ENCODE assay signal across 21 cellular contexts in genomic region chr10:131854579-131855335, GRCh38. TPM values are rescaled to one million over a fixed set of nuclear protein-coding genes. Genes with fewer than 3 reads are reported as not detected.
DNase-seq lines count a peak whose midpoint lies in the region; FAIRE-seq and TF ChIP-seq lines count a peak whose summit lies in the region.
"Had no signal": no experiment of that assay in that cellular context is flagged by ENCODE, and none has a peak within 500 bp of the region (broad histone marks: within the 10 kb centered on the region; RNA-seq: fewer than 3 reads in every experiment).

No MANE protein-coding gene starts in this region.

- H3K4me1 Mint-ChIP-seq in activated naive CD8-positive, alpha-beta T cell treated with anti-CD3 and anti-CD28 coated beads for 36 hours, result no peaks in the 10 kb centered on the region
- H3K4me1 Mint-ChIP-seq: CD14-positive monocyte had no signal

- no peaks in the 10 kb centered on the region for H3K9me2 ChIP-seq in GM23248 (ENCODE audit: insufficient read depth)

- no peak overlapping the region for H3K4me3 Mint-ChIP-seq in activated naive CD8-positive, alpha-beta T cell treated with anti-CD3 and anti-CD28 coated beads for 36 hours
- H3K4me3 Mint-ChIP-seq: CD14-positive monocyte had no signal

- intact Hi-C loops in kidney (cut with DNase I), result no loop called here
- intact Hi-C loops in sigmoid colon (cut with DNase I), result no loop called here

- no peak overlapping the region for H3K27ac Mint-ChIP-seq in activated naive CD8-positive, alpha-beta T cell treated with anti-CD3 and anti-CD28 coated beads for 36 hours
- H3K27ac Mint-ChIP-seq: CD14-positive monocyte had no signal

- H2AFZ ChIP-seq in GM23248, result no peak overlapping the region

- DNase-seq in BE2C, result peak; percentile 1
- peak; percentile 47 for DNase-seq in HuH-7 (ENCODE audit: low spot score)
- peak; percentile 54 for DNase-seq in kidney
- DNase-seq in sigmoid colon, result peak; percentile 41
- no peak for DNase-seq in NCI-H82 (lab: John Stamatoyannopoulos, UW)
- no peak for DNase-seq in effector CD4-positive, alpha-beta T cell
- DNase-seq in activated naive CD8-positive, alpha-beta T cell treated with anti-CD3 and anti-CD28 coated beads for 36 hours, result no peak
- no peak for DNase-seq in GM23248
- DNase-seq: DMS53, NCI-H1436 treated with DMSO at 0.1 percent for 48 hours, NCI-H2029 treated with DMSO at 0.1 percent for 48 hours, NCI-H2171 treated with DMSO at 0.1 percent for 48 hours, NCI-H774, Right ventricle myocardium superior had no signal

- H3K9me3 ChIP-seq in BE2C, result no peaks in the 10 kb centered on the region
- H3K9me3 ChIP-seq in kidney (ENCODE audit: control insufficient read depth in 1 of 2, low read length in 2 of 2), result no peaks in the 10 kb centered on the region
- H3K9me3 ChIP-seq in sigmoid colon, result no peaks in the 10 kb centered on the region
- no peaks in the 10 kb centered on the region for H3K9me3 ChIP-seq in GM23248 (ENCODE audit: low read depth)
- H3K9me3 ChIP-seq: A549, Caco-2 had no signal

- no peak for FAIRE-seq in kidney (lab: Jason Lieb, UNC)
- FAIRE-seq: A549, RCC 7860 had no signal

- H3K4me2 ChIP-seq in GM23248 (ENCODE audit: unreplicated experiment), result no peak overlapping the region
- H3K4me2 ChIP-seq: A549, KMS-11 had no signal

- H3K27me3 Mint-ChIP-seq in activated naive CD8-positive, alpha-beta T cell treated with anti-CD3 and anti-CD28 coated beads for 36 hours, result no peaks in the 10 kb centered on the region

- no peaks in the 10 kb centered on the region for H4K20me1 ChIP-seq in GM23248 (ENCODE audit: insufficient read depth)

- TF ChIP-seq POLR2A in sigmoid colon (IDR thresholded peaks at IDR 0.05), result no peak

- no peaks in the 10 kb centered on the region for H3K36me3 Mint-ChIP-seq in activated naive CD8-positive, alpha-beta T cell treated with anti-CD3 and anti-CD28 coated beads for 36 hours
- H3K36me3 Mint-ChIP-seq: CD14-positive monocyte had no signal

- WGBS in sigmoid colon, 2 donors, result 72 to 86% methylated on average over 22 of the region's 22 CpGs
- WGBS in GM23248 (ENCODE audit: low coverage in 1 of 2, low lambda C conversion rate in 2 of 2, missing lambda C conversion rate in 2 of 2), 2 experiments, result 43 to 53% methylated on average over 18 to 22 of the region's 22 CpGs

- H3K27ac ChIP-seq in kidney (ENCODE audit: low read depth in 2 of 2, low read length in 2 of 2) (no peak overlapping the region), sigmoid colon (no peak overlapping the region), GM23248 (no peak overlapping the region)
- H3K27ac ChIP-seq: A549, HL-60, KMS-11, SK-N-MC had no signal

- in situ Hi-C loops in GM23248 (cut with MboI), result no loop called here

- no peaks in the 10 kb centered on the region for H3K4me1 ChIP-seq in BE2C
- no peaks in the 10 kb centered on the region for H3K4me1 ChIP-seq in kidney (ENCODE audit: control insufficient read depth in 1 of 2, insufficient read depth in 1 of 2, low read depth in 1 of 2, low read length in 2 of 2)
- no peaks in the 10 kb centered on the region for H3K4me1 ChIP-seq in sigmoid colon
- H3K4me1 ChIP-seq in GM23248 (ENCODE audit: insufficient read depth), result no peaks in the 10 kb centered on the region
- H3K4me1 ChIP-seq: A549, Caco-2 had no signal

- H3K27me3 ChIP-seq in BE2C (no peaks in the 10 kb centered on the region), sigmoid colon (peaks cover 0 to 22% (median 0%) of the 10 kb centered on the region in 3 donors), GM23248 (replicated peaks; ENCODE audit: insufficient read depth) (no peaks in the 10 kb centered on the region)

- H3K4me3 ChIP-seq in BE2C (ENCODE audit: low read depth, low read length) (no peak overlapping the region), kidney (ENCODE audit: low read length in 2 of 2) (no peak overlapping the region), sigmoid colon (no peak overlapping the region), GM23248 (no peak overlapping the region)
- H3K4me3 ChIP-seq: A549, SK-N-MC had no signal

- H3K36me3 ChIP-seq in BE2C (no peaks in the 10 kb centered on the region), kidney (ENCODE audit: control insufficient read depth in 1 of 2, insufficient read depth in 2 of 2, low read length in 2 of 2) (no peaks in the 10 kb centered on the region), sigmoid colon (no peaks in the 10 kb centered on the region), GM23248 (ENCODE audit: low read depth) (no peaks in the 10 kb centered on the region)

- H3K79me2 ChIP-seq in GM23248 (ENCODE audit: insufficient read depth), result no peaks in the 10 kb centered on the region

- TF ChIP-seq CTCF in BE2C (IDR thresholded peaks at IDR 0.05; ENCODE audit: low read depth, low read length) (no peak), kidney (IDR thresholded peaks at IDR 0.05; ENCODE audit: borderline replicate concordance, extremely low read depth, insufficient read depth) (no peak), sigmoid colon (IDR thresholded peaks at IDR 0.05) (no peak)

- H3F3A ChIP-seq in GM23248 (ENCODE audit: insufficient read depth), result no peaks in the 10 kb centered on the region

- H3K9me3 Mint-ChIP-seq in activated naive CD8-positive, alpha-beta T cell treated with anti-CD3 and anti-CD28 coated beads for 36 hours, result peaks cover 4% of the 10 kb centered on the region

- H3K9ac ChIP-seq in kidney (ENCODE audit: low read length in 2 of 2) (no peak overlapping the region), GM23248 (no peak overlapping the region)
- H3K9ac ChIP-seq: KMS-11 had no signal

- no peak for TF ChIP-seq EP300 in sigmoid colon (IDR thresholded peaks at IDR 0.05)

RNA-seq across cellular contexts. Expression of gene PPP2R2D, which starts 46.1 kb away (rescaled TPM):
- 59.9 TPM for polyA plus RNA-seq in BE2C (2012; ENCODE audit: insufficient read depth, insufficient read length, low read depth)
- total RNA-seq in kidney (28.3 TPM), sigmoid colon (10 to 100 TPM; 22.7 to 44.0 (median 34.6) TPM)
- polyA plus RNA-seq in kidney (ENCODE audit: insufficient read depth, low read depth, low replicate concordance) (34.8 TPM), sigmoid colon (10 to 100 TPM; 18.4 to 23.8 (median 22.8) TPM), GM23248 (2016; fragmentation: Nextera tagmentation; extraction: Ambion mirVana) (18.5 and 21.3 TPM in 2 replicates)
- total RNA-seq in activated naive CD8-positive, alpha-beta T cell treated with anti-CD3 and anti-CD28 coated beads for 36 hours, result 10 to 100 TPM; 24.4 to 25.7 TPM
- total RNA-seq in GM23248 (2014; rRNA removed; shearing (Covaris generic)), result 14.7 and 26.2 TPM in 2 replicates

Comparison
In these comparisons a context has a peak if more than half of its experiments do, and no peak if none do; other contexts are left out.
1. DNase-seq: peak in BE2C (single experiment), HuH-7 (single experiment), kidney (single experiment) and sigmoid colon (single experiment); none in NCI-H82 (single experiment), effector CD4-positive, alpha-beta T cell (single experiment), activated naive CD8-positive, alpha-beta T cell treated with anti-CD3 and anti-CD28 coated beads for 36 hours (single experiment) and GM23248 (single experiment).